ENCODE assay signal across 8 cellular contexts in genomic region chr3:43288366-43288765, GRCh38. TPM values are rescaled to one million over a fixed set of nuclear protein-coding genes. Genes with fewer than 3 reads are reported as not detected.
A peak's percentile ranks its signal among the peaks of the same experiment; 100 is the strongest.
DNase-seq lines count a peak whose midpoint lies in the region; ATAC-seq and TF ChIP-seq lines count a peak whose summit lies in the region.

No MANE protein-coding gene starts in this region.

- peak overlapping the region; percentile 74 for H3K9ac ChIP-seq in Loucy (ENCODE audit: low read depth, low read length, poor library complexity, severe bottlenecking)

- H3K4me1 ChIP-seq in A673 (ENCODE audit: insufficient read depth, low read length, poor library complexity, severe bottlenecking) (no peaks in the 10 kb centered on the region), Loucy (ENCODE audit: insufficient read depth, low read length, poor library complexity, severe bottlenecking) (peaks cover 62% of the 10 kb centered on the region), lower lobe of right lung (peaks cover 61% of the 10 kb centered on the region), uterus (peaks cover 0 to 7% of the 10 kb centered on the region in 2 donors)

- intact Hi-C loops in A673 (cut with micrococcal nuclease; ENCODE audit: unreplicated experiment) (no loop called here), lower lobe of right lung (cut with DNase I) (loop anchor here (10.0 kb wide), 1 partner anchor 114 kb away; no protein-coding TSS in a partner anchor), uterus (cut with DNase I; ENCODE audit: low total_unique reads) (no loop called here)

- H3K27me3 ChIP-seq in A673 (replicated peaks; ENCODE audit: insufficient read depth, low read depth, low read length, poor library complexity) = no peaks in the 10 kb centered on the region
- H3K27me3 ChIP-seq in Loucy (ENCODE audit: insufficient read depth, low read length, poor library complexity, severe bottlenecking) = no peaks in the 10 kb centered on the region
- H3K27me3 ChIP-seq in lower lobe of right lung (ENCODE audit: low read depth) = no peaks in the 10 kb centered on the region
- H3K27me3 ChIP-seq in uterus = no peaks in the 10 kb centered on the region

- no peak overlapping the region for H2AFZ ChIP-seq in Loucy (ENCODE audit: low read length)

- H3K9me2 ChIP-seq in Loucy (replicated peaks; ENCODE audit: low read depth, low read length) = no peaks in the 10 kb centered on the region

- ATAC-seq in GM18868 (IDR thresholded peaks at IDR 0.05; ENCODE audit: unreplicated experiment) (peak; percentile 55), lower lobe of right lung (peak in 1 of 2 donors; percentile 60)

- H3K36me3 ChIP-seq in A673 (ENCODE audit: insufficient read depth, low read length, poor library complexity, severe bottlenecking) = no peaks in the 10 kb centered on the region
- no peaks in the 10 kb centered on the region for H3K36me3 ChIP-seq in Loucy (ENCODE audit: insufficient read depth, low read length)
- peaks cover 4% of the 10 kb centered on the region for H3K36me3 ChIP-seq in lower lobe of right lung
- no peaks in the 10 kb centered on the region for H3K36me3 ChIP-seq in uterus

- BruUV-seq in A673 (replicated peaks; lab: Mats Ljungman, UMichigan) = no TSS peak

- peaks cover 65% of the 10 kb centered on the region for H3K79me2 ChIP-seq in Loucy (ENCODE audit: insufficient read depth, low read length)

- no peak for TF ChIP-seq POLR2A in uterus (IDR thresholded peaks at IDR 0.05)

- peak overlapping the region; percentile 92 for H3K4me2 ChIP-seq in Loucy (ENCODE audit: low read depth, low read length, poor library complexity, severe bottlenecking)

- H3K27ac ChIP-seq in A673 (ENCODE audit: low read depth, low read length, poor library complexity, severe bottlenecking) = no peak overlapping the region
- H3K27ac ChIP-seq in lower lobe of right lung = peak overlapping the region; percentile 83
- peak overlapping the region; percentile 76 to 98 for H3K27ac ChIP-seq in uterus

- DNase-seq in A673 (ENCODE audit: low spot score) (no peak), astrocyte of the hippocampus (ENCODE audit: low read depth, low spot score) (peak; percentile 30), lower lobe of right lung (no peak), uterus (no peak), NCI-H226 (no peak)
- DNase-seq in activated CD4-positive, alpha-beta T cell treated with anti-CD3 and anti-CD28 coated beads, Interleukin-2, amount 50 U/mL, for 4 hours = no peak

- no peaks in the 10 kb centered on the region for H3F3A ChIP-seq in Loucy (ENCODE audit: low read depth)

- no peaks in the 10 kb centered on the region for H3K9me3 ChIP-seq in A673 (ENCODE audit: low read depth, low read length, poor library complexity, severe bottlenecking)
- H3K9me3 ChIP-seq in Loucy (ENCODE audit: insufficient read depth, low read depth, low read length) = no peaks in the 10 kb centered on the region
- no peaks in the 10 kb centered on the region for H3K9me3 ChIP-seq in lower lobe of right lung
- no peaks in the 10 kb centered on the region for H3K9me3 ChIP-seq in uterus

- H4K20me1 ChIP-seq in Loucy (ENCODE audit: insufficient read depth, low read length, poor library complexity, severe bottlenecking) = peaks cover 44% of the 10 kb centered on the region

- H3K4me3 ChIP-seq in A673 (ENCODE audit: low read depth, low read length, poor library complexity, severe bottlenecking) (peak overlapping the region; percentile 15), Loucy (ENCODE audit: low read length, poor library complexity, severe bottlenecking) (peak overlapping the region; percentile 85), lower lobe of right lung (peak overlapping the region; percentile 70), uterus (peak overlapping the region; percentile 33 to 57)

- POLR2A ChIA-PET in A673 (lab: Charles Lee; ENCODE audit: low non-redundant PET) = no interaction called here

- CTCF ChIA-PET in A673 (lab: Charles Lee) = no interaction called here

- TF ChIP-seq CTCF in A673 (conservative IDR thresholded peaks at IDR 0.05; ENCODE audit: low read depth, low read length) (no peak), Loucy (conservative IDR thresholded peaks at IDR 0.05; ENCODE audit: low read length) (no peak), lower lobe of right lung (IDR thresholded peaks at IDR 0.05) (no peak), uterus (IDR thresholded peaks at IDR 0.05) (no peak)

RNA-seq across cellular contexts. Expression of gene SNRK, which starts 2.0 kb away (rescaled TPM):
- total RNA-seq in A673 (2021) (7.1 and 7.3 TPM in 2 replicates), lower lobe of right lung (55.1 TPM), uterus (100 to 1,000 TPM in 2 of 4 donors, 10 to 100 TPM in 2; 57.1 to 109 (median 98.3) TPM)

Comparison
In these comparisons a context has a peak if more than half of its experiments do, and no peak if none do; other contexts are left out.
1. H3K4me3 ChIP-seq: peak in every context shown above with its lines; median percentile 85 in Loucy; 70 in lower lobe of right lung; 45 in uterus; 15 in A673.